ENCODE assay signal across 18 cellular contexts in the genomic region with DNA sequence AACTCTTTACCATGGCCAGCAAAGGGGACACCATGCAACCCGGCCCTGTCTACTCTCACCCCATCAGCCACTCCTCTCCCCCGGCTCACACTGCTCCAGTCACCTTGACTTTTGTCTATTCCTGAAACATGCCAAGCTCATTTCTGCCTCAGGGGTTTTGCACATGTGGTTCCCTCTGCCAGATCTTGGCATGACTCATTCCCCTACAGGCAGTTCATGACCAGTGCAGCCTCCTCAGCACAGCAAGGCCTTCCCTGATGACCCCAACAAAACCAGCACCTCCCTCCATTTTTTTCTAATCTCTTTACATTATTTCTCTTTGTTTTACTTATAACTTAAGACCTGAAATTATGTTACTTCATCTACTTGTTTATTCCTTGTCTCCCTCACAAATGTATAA. TPM values are rescaled to one million over a fixed set of nuclear protein-coding genes. Genes with fewer than 3 reads are reported as not detected.
DNase-seq lines count a peak whose midpoint lies in the region; ATAC-seq and TF ChIP-seq lines count a peak whose summit lies in the region.
"Had no signal": no experiment of that assay in that cellular context is flagged by ENCODE, and none has a peak within 500 bp of the region (broad histone marks: within the 10 kb centered on the region; RNA-seq: fewer than 3 reads in every experiment).

No MANE protein-coding gene starts in this region.

- peak; percentile 22 for DNase-seq in NCI-H82 (lab: John Stamatoyannopoulos, UW)
- DNase-seq in NCI-H82 treated with DMSO at 0.1 percent for 48 hours (lab: John Stamatoyannopoulos, UW; ENCODE audit: unreplicated experiment), result no peak
- peak; percentile 23 for DNase-seq in LoVo (ENCODE audit: low spot score)
- DNase-seq in coronary artery (ENCODE audit: low spot score), result peak; percentile 52
- DNase-seq in renal cortical epithelial cell (ENCODE audit: low read depth), result peak; percentile 30
- no peak for DNase-seq in SIG-M5 (lab: John Stamatoyannopoulos, UW)
- no peak for DNase-seq in ureter (ENCODE audit: low spot score)
- DNase-seq: activated naive CD4-positive, alpha-beta T cell; body of pancreas; gastrocnemius medialis; Karpas-422; NCI-H1930; NCI-H748 treated with DMSO at 0.1 percent for 48 hours; SHP77 treated with DMSO at 0.1 percent for 48 hours had no signal

- no peak overlapping the region for H3K27ac ChIP-seq in coronary artery
- H3K27ac ChIP-seq: body of pancreas, gastrocnemius medialis, parathyroid adenoma, VCaP had no signal

- TF ChIP-seq CTCF in coronary artery (IDR thresholded peaks at IDR 0.05), result no peak

- ATAC-seq in HG03521 (IDR thresholded peaks at IDR 0.05; ENCODE audit: unreplicated experiment), result no peak
- ATAC-seq: body of pancreas, gastrocnemius medialis had no signal

- H3K4me3 ChIP-seq in coronary artery, result no peak overlapping the region
- H3K4me3 ChIP-seq: body of pancreas, gastrocnemius medialis had no signal

RNA-seq across cellular contexts. Expression of gene GJB5, which starts 58.6 kb away (rescaled TPM):
- 0.20 and 1.0 TPM in 2 replicates for total RNA-seq in renal cortical epithelial cell
- total RNA-seq in ureter, result 8.5 TPM
- total RNA-seq: activated CD8-positive, alpha-beta memory T cell treated with anti-CD3 and anti-CD28 coated beads for 36 hours; body of pancreas; gastrocnemius medialis had no signal

Comparison
In these comparisons a context has a peak if more than half of its experiments do, and no peak if none do; other contexts are left out.
1. DNase-seq: peak in NCI-H82 (single experiment), LoVo (single experiment), coronary artery (single experiment) and renal cortical epithelial cell (single experiment); none in NCI-H82 treated with DMSO at 0.1 percent for 48 hours (single experiment), SIG-M5 (single experiment) and ureter (single experiment).